14 cellular contexts compared by ENCODE assay signal in genomic region chr15:90471769-90472168, GRCh38.
"Had no signal": no experiment of that assay in that cellular context is flagged by ENCODE, and none has a peak within 500 bp of the region (broad histone marks: within the 10 kb centered on the region; RNA-seq: fewer than 3 reads in every experiment).

No MANE protein-coding gene starts in this region.

- H3K4me3 Mint-ChIP-seq: activated naive CD4-positive, alpha-beta T cell treated with anti-CD3 and anti-CD28 coated beads for 36 hours; activated T-helper 17 cell treated with anti-CD3 and anti-CD28 coated beads, Interleukin-2, amount 50 U/mL, for 72 hours had no signal

- H3K27ac Mint-ChIP-seq: activated naive CD4-positive, alpha-beta T cell treated with anti-CD3 and anti-CD28 coated beads for 36 hours had no signal

- H3K9me3 Mint-ChIP-seq: activated naive CD4-positive, alpha-beta T cell treated with anti-CD3 and anti-CD28 coated beads for 36 hours; activated T-helper 17 cell treated with anti-CD3 and anti-CD28 coated beads, Interleukin-2, amount 50 U/mL, for 72 hours had no signal

- DNase-seq: activated CD4-positive, alpha-beta T cell treated with anti-CD3 and anti-CD28 coated beads, Interleukin-2, amount 50 U/mL, for 4 hours; activated naive CD4-positive, alpha-beta T cell treated with anti-CD3 and anti-CD28 coated beads for 36 hours; colonic mucosa; kidney glomerular epithelial cell; retina; stimulated activated CD4-positive, alpha-beta T cell treated with anti-CD3 and anti-CD28 coated beads, Interleukin-15, amount 100 ng/mL, for 24 hours; stimulated activated CD4-positive, alpha-beta T cell treated with anti-CD3 and anti-CD28 coated beads, Interleukin-4, amount 100 ng/mL, for 1 hour; stimulated activated naive CD8-positive, alpha-beta T cell treated with anti-CD3 and anti-CD28 coated beads, Interleukin-15, Interleukin-2, amounts not matched to agents 100 U/mL and 50 U/mL, for 24 hours; SW 1271; testis; upper lobe of left lung had no signal

- ATAC-seq: activated CD4-positive, CD25-positive, alpha-beta regulatory T cell treated with anti-CD3 and anti-CD28 coated beads, Interleukin-2, amount 50 U/mL, for 24 hours; activated T-helper 17 cell treated with anti-CD3 and anti-CD28 coated beads, Interleukin-2, amount 50 U/mL, for 72 hours; esophagus mucosa; stimulated activated naive CD8-positive, alpha-beta T cell treated with anti-CD3 and anti-CD28 coated beads, Interleukin-15, Interleukin-2, amounts not matched to agents 100 U/mL and 50 U/mL, for 24 hours had no signal
